ENCODE assay signal across 13 cellular contexts in the genomic region with DNA sequence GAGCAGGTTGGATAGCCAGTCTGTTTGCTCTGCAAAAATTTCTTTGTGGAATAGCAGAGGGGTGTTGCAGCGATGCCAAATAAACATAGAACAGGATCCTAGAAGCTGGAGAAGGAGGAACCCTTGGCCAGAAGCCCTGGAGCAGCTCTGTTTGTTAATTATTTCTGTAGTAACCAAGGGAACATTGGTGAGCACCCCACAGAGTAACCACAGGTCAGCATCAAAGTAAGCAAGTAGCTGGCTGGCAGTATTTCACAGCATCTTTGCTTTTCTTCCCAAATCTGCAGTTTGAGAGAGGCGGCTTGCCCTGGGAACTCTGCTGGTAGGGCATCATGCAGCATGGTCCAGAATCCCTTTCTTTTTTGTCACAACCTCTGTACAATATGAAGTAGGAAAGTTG. TPM values are rescaled to one million over a fixed set of nuclear protein-coding genes. Genes with fewer than 3 reads are reported as not detected.
DNase-seq lines count a peak whose midpoint lies in the region; ATAC-seq and TF ChIP-seq lines count a peak whose summit lies in the region.
"Had no signal": no experiment of that assay in that cellular context is flagged by ENCODE, and none has a peak within 500 bp of the region (broad histone marks: within the 10 kb centered on the region; RNA-seq: fewer than 3 reads in every experiment).

No MANE protein-coding gene starts in this region.

- no peak for TF ChIP-seq CTCF in left ventricle myocardium inferior (IDR thresholded peaks at IDR 0.05; ENCODE audit: borderline replicate concordance)

- intact Hi-C loops in left ventricle myocardium inferior (cut with micrococcal nuclease): no loop called here

- H3K4me3 ChIP-seq in adipocyte (ENCODE audit: low read length): no peak overlapping the region
- H3K4me3 ChIP-seq in left ventricle myocardium inferior: no peak overlapping the region
- H3K4me3 ChIP-seq: spleen had no signal

- H3K4me1 ChIP-seq in adipocyte (ENCODE audit: control insufficient read depth, insufficient read depth, low read length) (peaks cover 5% of the 10 kb centered on the region), left ventricle myocardium inferior (peaks cover 70% of the 10 kb centered on the region)
- H3K4me1 ChIP-seq: spleen had no signal

- H3K27ac ChIP-seq in left ventricle myocardium inferior (replicated peaks): peak overlapping the region; percentile 76
- H3K27ac ChIP-seq: spleen had no signal

- H3K27me3 ChIP-seq in adipocyte (replicated peaks; ENCODE audit: control insufficient read depth, insufficient read depth, low read length) (peaks cover 5% of the 10 kb centered on the region), left ventricle myocardium inferior (ENCODE audit: low read depth) (no peaks in the 10 kb centered on the region)
- H3K27me3 ChIP-seq: spleen had no signal

- H3K36me3 ChIP-seq in adipocyte (ENCODE audit: control insufficient read depth, insufficient read depth, low read length, severe bottlenecking) (peaks cover 35% of the 10 kb centered on the region), left ventricle myocardium inferior (peaks cover 61% of the 10 kb centered on the region)

- H3K9ac ChIP-seq in adipocyte (ENCODE audit: low read length): no peak overlapping the region
- H3K9ac ChIP-seq: SK-N-SH had no signal

- H3K9me3 ChIP-seq in adipocyte (ENCODE audit: control insufficient read depth, low read length) (no peaks in the 10 kb centered on the region), left ventricle myocardium inferior (replicated peaks) (no peaks in the 10 kb centered on the region)
- H3K9me3 ChIP-seq: SK-N-SH, spleen had no signal

- DNase-seq in DMS153 (lab: John Stamatoyannopoulos, UW) (peak; percentile 11), DMS153 treated with DMSO at 0.1 percent for 48 hours (lab: John Stamatoyannopoulos, UW; ENCODE audit: unreplicated experiment) (no peak), adipocyte (ENCODE audit: low read depth) (peak; percentile 41), left ventricle myocardium inferior (no peak), smooth muscle cell of the brain vasculature (ENCODE audit: low read depth, low spot score) (peak; percentile 56), germinal center (ENCODE audit: low spot score) (no peak)
- no peak for DNase-seq in NK-92 treated with Interleukin-12 subunit alpha and Interleukin-12 subunit beta, amount 100 ng/mL, for 24 hours (lab: John Stamatoyannopoulos, UW)
- DNase-seq: activated CD4-positive, alpha-beta T cell treated with anti-CD3 and anti-CD28 coated beads, Interleukin-2, amount 10 ng/mL, durations not matched to agents 24 days and 14 days; activated naive CD4-positive, alpha-beta T cell; NCI-H526; SK-N-SH had no signal

- ATAC-seq in GM21447 (IDR thresholded peaks at IDR 0.05; ENCODE audit: unreplicated experiment): no peak

RNA-seq across cellular contexts. Expression of a gene that starts 12.7 kb away (rescaled TPM):
- total RNA-seq in left ventricle myocardium inferior: 23.8 TPM

RNA-seq across cellular contexts. Expression of a gene that starts 52.7 kb away (rescaled TPM):
- 159 TPM for total RNA-seq in left ventricle myocardium inferior

RNA-seq across cellular contexts. Expression of a gene that starts 56.2 kb away (rescaled TPM):
- total RNA-seq in left ventricle myocardium inferior: 0.66 TPM

Comparison
In these comparisons a context has a peak if more than half of its experiments do, and no peak if none do; other contexts are left out.
1. DNase-seq: peak in DMS153 (single experiment), adipocyte (single experiment) and smooth muscle cell of the brain vasculature (single experiment); none in DMS153 treated with DMSO at 0.1 percent for 48 hours (single experiment), left ventricle myocardium inferior (single experiment), NK-92 treated with Interleukin-12 subunit alpha and Interleukin-12 subunit beta, amount 100 ng/mL, for 24 hours (single experiment) and germinal center (single experiment).